ENCODE assay signal across 23 cellular contexts in the genomic region with DNA sequence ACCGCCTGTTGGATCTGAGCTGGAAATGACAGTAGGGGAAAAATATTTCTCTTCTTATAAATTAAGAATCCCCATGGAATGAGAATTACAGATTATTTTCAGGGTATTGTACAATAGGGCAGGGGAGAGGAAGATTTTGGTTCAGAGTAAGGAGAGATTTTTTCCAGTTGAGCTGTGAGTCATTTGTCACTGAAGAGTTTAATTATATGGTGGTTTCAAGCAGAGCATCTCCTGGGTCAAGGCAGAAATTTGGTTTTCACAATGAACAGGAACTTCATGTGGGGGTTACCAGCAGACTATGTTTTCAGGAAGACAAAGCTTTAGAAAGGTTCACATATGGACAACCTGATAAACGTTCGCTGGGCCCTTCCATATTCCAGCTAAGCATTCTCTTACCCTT.
"Had no signal": no experiment of that assay in that cellular context is flagged by ENCODE, and none has a peak within 500 bp of the region (broad histone marks: within the 10 kb centered on the region; RNA-seq: fewer than 3 reads in every experiment).

No MANE protein-coding gene starts in this region.

- ATAC-seq: activated CD4-positive, alpha-beta T cell treated with anti-CD3 and anti-CD28 coated beads for 36 hours; activated T-cell treated with anti-CD3 and anti-CD28 coated beads, Interleukin-2, amount 50 U/mL, for 4 hours; heart right ventricle; left cardiac atrium; natural killer cell treated with Interleukin-12 subunit alpha and Interleukin-12 subunit beta and Interleukin-15 and Interleukin-18, amount 100 ng/mL, for 72 hours; right cardiac atrium; stimulated activated memory B cell treated with anti-CD40 and anti-IgM and Interleukin-4, amounts not matched to agents 10 μg/mL and 1 μg/mL and 100 μg/mL, for 72 hours had no signal

- H3K27me3 ChIP-seq: adrenal gland, heart right ventricle, ovary, testis, upper lobe of left lung had no signal

- H3K9me3 ChIP-seq: adrenal gland, heart right ventricle, neutrophil, ovary, testis, upper lobe of left lung had no signal

- DNase-seq: activated B cell treated with CpG ODN at 0.5 μM for 24 hours; activated CD4-positive, alpha-beta T cell treated with anti-CD3 and anti-CD28 coated beads for 36 hours; activated CD4-positive, alpha-beta T cell treated with anti-CD3 and anti-CD28 coated beads, Interleukin-2, amount 50 U/mL, for 4 hours; activated CD8-positive, alpha-beta memory T cell treated with anti-CD3 and anti-CD28 coated beads, Interleukin-2, amount 50 U/mL, for 48 hours; activated naive CD4-positive, alpha-beta T cell; activated T-cell treated with anti-CD3 and anti-CD28 coated beads, Interleukin-2, amount 50 U/mL, for 4 hours; central memory CD4-positive, alpha-beta T cell; dermis blood vessel endothelial cell; effector CD8-positive, alpha-beta T cell; erythroblast; heart right ventricle; islet precursor cell; left cardiac atrium; ovary; right cardiac atrium; stimulated activated CD4-positive, alpha-beta T cell treated with anti-CD3 and anti-CD28 coated beads, Interleukin-12 subunit alpha, Interleukin-12 subunit beta, amount 100 ng/mL, for 4 hours; T-helper 1 cell; testis; upper lobe of left lung had no signal

- H3K4me1 ChIP-seq: testis, upper lobe of left lung had no signal

- H3K27ac ChIP-seq: adrenal gland, heart right ventricle, neutrophil, ovary, testis, upper lobe of left lung had no signal

- H3K4me3 ChIP-seq: adrenal gland, heart right ventricle, ovary, testis, upper lobe of left lung had no signal

- H3K36me3 ChIP-seq: adrenal gland, heart right ventricle, neutrophil, ovary, upper lobe of left lung had no signal
